ENCODE assay signal across 11 cellular contexts in genomic region chr6:75278474-75279077, GRCh38. TPM values are rescaled to one million over a fixed set of nuclear protein-coding genes. Genes with fewer than 3 reads are reported as not detected.
DNase-seq lines count a peak whose midpoint lies in the region; ATAC-seq and TF ChIP-seq lines count a peak whose summit lies in the region.
"Had no signal": no experiment of that assay in that cellular context is flagged by ENCODE, and none has a peak within 500 bp of the region (broad histone marks: within the 10 kb centered on the region; RNA-seq: fewer than 3 reads in every experiment).

No MANE protein-coding gene starts in this region.

- H3K4me3 ChIP-seq in DND-41 (ENCODE audit: low read depth in 1 of 2, low read length in 2 of 2): no peak overlapping the region

- DNase-seq in DND-41 (no peak), HFFc6 (no peak), left colon (no peak), NCI-H2081 treated with DMSO at 0.1 percent for 48 hours (lab: John Stamatoyannopoulos, UW) (no peak)
- no peak for DNase-seq in naive thymus-derived CD8-positive, alpha-beta T cell
- DNase-seq: DMS53, kidney, NCI-H510A treated with DMSO at 0.1 percent for 48 hours, psoas muscle had no signal

- intact Hi-C loops in left colon (cut with DNase I, micrococcal nuclease): no loop called here

- ATAC-seq in DND-41 (ENCODE audit: insufficient read depth, low read depth) (no peak), left colon (no peak), HG03460 (IDR thresholded peaks at IDR 0.05; ENCODE audit: unreplicated experiment) (no peak)
- ATAC-seq in naive thymus-derived CD8-positive, alpha-beta T cell: no peak
- ATAC-seq: psoas muscle had no signal

- H4K20me1 ChIP-seq in DND-41 (ENCODE audit: insufficient read depth, low read length): peaks cover 21% of the 10 kb centered on the region; the same call in 1 of the 2 replicates

- peaks cover 37% of the 10 kb centered on the region for H3K36me3 Mint-ChIP-seq in HFFc6 (ENCODE audit: low read depth)
- H3K36me3 Mint-ChIP-seq in activated naive CD8-positive, alpha-beta T cell: peaks cover 18% of the 10 kb centered on the region
- peaks cover 0 to 20% (median 9%) of the 10 kb centered on the region in 3 donors for H3K36me3 Mint-ChIP-seq in naive thymus-derived CD8-positive, alpha-beta T cell

- H3K27me3 Mint-ChIP-seq in HFFc6 (ENCODE audit: insufficient read depth): no peaks in the 10 kb centered on the region
- H3K27me3 Mint-ChIP-seq in activated naive CD8-positive, alpha-beta T cell: no peaks in the 10 kb centered on the region
- no peaks in the 10 kb centered on the region for H3K27me3 Mint-ChIP-seq in naive thymus-derived CD8-positive, alpha-beta T cell

- no peaks in the 10 kb centered on the region for H3K27me3 ChIP-seq in DND-41 (ENCODE audit: insufficient read depth, low read length, poor library complexity)

- peak overlapping the region; percentile 88; the same call in 1 of the 2 replicates for H3K4me2 ChIP-seq in DND-41 (ENCODE audit: insufficient read depth, low read length)

- peaks cover 7% of the 10 kb centered on the region; the same call in 1 of the 2 replicates for H3K36me3 ChIP-seq in DND-41 (ENCODE audit: insufficient read depth, low read length)

- peaks cover 82% of the 10 kb centered on the region for H3K4me1 Mint-ChIP-seq in HFFc6 (ENCODE audit: low read depth)
- H3K4me1 Mint-ChIP-seq in activated naive CD8-positive, alpha-beta T cell (ENCODE audit: low read depth): peaks cover 77% of the 10 kb centered on the region
- H3K4me1 Mint-ChIP-seq in naive thymus-derived CD8-positive, alpha-beta T cell: peaks cover 36 to 78% (median 66%) of the 10 kb centered on the region in 4 donors

- H3K9ac ChIP-seq in DND-41 (ENCODE audit: low read depth, low read length): no peak overlapping the region

- H3K27ac ChIP-seq in DND-41 (ENCODE audit: low read length): no peak overlapping the region
- H3K27ac ChIP-seq: psoas muscle had no signal

- no peaks in the 10 kb centered on the region for H3K9me3 Mint-ChIP-seq in HFFc6
- no peaks in the 10 kb centered on the region for H3K9me3 Mint-ChIP-seq in activated naive CD8-positive, alpha-beta T cell (ENCODE audit: low read depth)
- H3K9me3 Mint-ChIP-seq in naive thymus-derived CD8-positive, alpha-beta T cell: no peaks in the 10 kb centered on the region

- POLR2A ChIA-PET in naive thymus-derived CD8-positive, alpha-beta T cell (lab: Charles Lee): interaction anchor here (1.7 kb wide), 1 partner anchor 35 kb away, joined by 6 read pairs; the partner anchor contains the start of gene COX7A2

- no peak overlapping the region for H3K4me3 Mint-ChIP-seq in HFFc6
- H3K4me3 Mint-ChIP-seq in activated naive CD8-positive, alpha-beta T cell: peak overlapping the region; percentile 21
- peak overlapping the region in 6 of 10 donors; percentile 0 to 10 (median 2) for H3K4me3 Mint-ChIP-seq in naive thymus-derived CD8-positive, alpha-beta T cell

- H3K27ac Mint-ChIP-seq in HFFc6: peak overlapping the region; percentile 7; the same call in 1 of the 2 replicates
- peak overlapping the region; percentile 83 for H3K27ac Mint-ChIP-seq in activated naive CD8-positive, alpha-beta T cell
- peak overlapping the region in 9 of 10 donors; percentile 0 to 73 (median 11) for H3K27ac Mint-ChIP-seq in naive thymus-derived CD8-positive, alpha-beta T cell

- H3K79me2 ChIP-seq in DND-41 (ENCODE audit: insufficient read depth, low read length): peaks cover 98% of the 10 kb centered on the region

- H3K9me3 ChIP-seq in DND-41 (ENCODE audit: insufficient read depth, low read length, severe bottlenecking): no peaks in the 10 kb centered on the region
- H3K9me3 ChIP-seq: psoas muscle had no signal

- no peak overlapping the region for H2AFZ ChIP-seq in DND-41 (ENCODE audit: low read depth, low read length)

- H3K4me1 ChIP-seq in DND-41 (ENCODE audit: insufficient read depth, low read length): peaks cover 28% of the 10 kb centered on the region

- TF ChIP-seq CTCF in DND-41 (IDR thresholded peaks at IDR 0.05; ENCODE audit: borderline replicate concordance, extremely low read depth, low read length, poor library complexity, severe bottlenecking) (no peak), HFFc6 (IDR thresholded peaks at IDR 0.05) (no peak)

RNA-seq across cellular contexts. Expression of gene TMEM30A, which starts 6.0 kb away (rescaled TPM):
- total RNA-seq in HFFc6 (2021; fragmentation: NEBNext Ultra II Directional; extraction: Animal tissue kit (Norgen Biotek cat#: 25700)): 100 to 1,000 TPM; 154 to 232 (median 192) TPM
- 10 to 100 TPM; 67.2 to 68.3 TPM for total RNA-seq in naive thymus-derived CD8-positive, alpha-beta T cell
- 10 to 100 TPM; 36.8 to 50.9 (median 37.8) TPM for polyA plus RNA-seq in naive thymus-derived CD8-positive, alpha-beta T cell
- 100 to 1,000 TPM in 1 of 2 donors, 10 to 100 TPM in 1; 91.2 to 107 TPM for total RNA-seq in left colon

RNA-seq across cellular contexts. Expression of gene COX7A2, which starts 35.0 kb away (rescaled TPM):
- total RNA-seq in HFFc6 (2021; fragmentation: NEBNext Ultra II Directional; extraction: Animal tissue kit (Norgen Biotek cat#: 25700)): 100 to 1,000 TPM; 473 to 536 (median 489) TPM
- 100 to 1,000 TPM; 198 to 213 TPM for total RNA-seq in naive thymus-derived CD8-positive, alpha-beta T cell
- polyA plus RNA-seq in naive thymus-derived CD8-positive, alpha-beta T cell: 1,000 to 10,000 TPM in 1 of 3 donors, 100 to 1,000 TPM in 2; 788 to 1,025 (median 870) TPM
- total RNA-seq in left colon: 100 to 1,000 TPM; 704 to 802 TPM

Comparison
In these comparisons a context has a peak if more than half of its experiments do, and no peak if none do; other contexts are left out.
1. H3K27ac Mint-ChIP-seq: peak in every context shown above with its lines; median percentile 83 in activated naive CD8-positive, alpha-beta T cell; 11 in naive thymus-derived CD8-positive, alpha-beta T cell; 7 in HFFc6.